Comparison of ENCODE assay signal across 11 cellular contexts in genomic region chr1:41917051-41917530, GRCh38. TPM values are rescaled to one million over a fixed set of nuclear protein-coding genes. Genes with fewer than 3 reads are reported as not detected.
DNase-seq lines count a peak whose midpoint lies in the region; ATAC-seq, FAIRE-seq and TF ChIP-seq lines count a peak whose summit lies in the region.
"Had no signal": no experiment of that assay in that cellular context is flagged by ENCODE, and none has a peak within 500 bp of the region (broad histone marks: within the 10 kb centered on the region; RNA-seq: fewer than 3 reads in every experiment).

No MANE protein-coding gene starts in this region.

- H3K4me2 ChIP-seq in H1 (ENCODE audit: insufficient read depth in 1 of 2, low read depth in 2 of 2, low read length in 2 of 2) = peak overlapping the region; percentile 68 to 95
- peak overlapping the region; percentile 85 for H3K4me2 ChIP-seq in osteoblast (ENCODE audit: insufficient read depth, low read length)

- POLR2A ChIA-PET in H1 (lab: Charles Lee; ENCODE audit: partially characterized antibody) = no interaction called here

- no peak overlapping the region for H3K4ac ChIP-seq in H1 (replicated peaks; ENCODE audit: insufficient read length, low read depth, low read length)

- no peaks in the 10 kb centered on the region for H3K79me1 ChIP-seq in H1 (ENCODE audit: low read depth, low read length)

- peaks cover 8 to 22% (median 12%) of the 10 kb centered on the region in 4 experiments for H3K4me1 ChIP-seq in H1 (replicated peaks in 1 of 4; ENCODE audit: control insufficient read depth in 3 of 4, insufficient read depth in 4 of 4, low read length in 3 of 4)
- H3K4me1 ChIP-seq in osteoblast (ENCODE audit: insufficient read depth, low read length) = peaks cover 11% of the 10 kb centered on the region

- no peak overlapping the region for H3K9ac ChIP-seq in H1 (replicated peaks in 1 of 4; ENCODE audit: extremely low read depth in 1 of 4, low read depth in 3 of 4, low read length in 3 of 4)

- H4K20me1 ChIP-seq in H1 (replicated peaks in 1 of 2; ENCODE audit: control insufficient read depth in 1 of 2, insufficient read depth in 2 of 2, low read length in 2 of 2) (peaks cover 0 to 1% of the 10 kb centered on the region in 2 experiments), osteoblast (ENCODE audit: insufficient read depth, low read length) (no peaks in the 10 kb centered on the region)

- H3K14ac ChIP-seq in H1 (ENCODE audit: insufficient read length) = no peak overlapping the region

- H2BK20ac ChIP-seq in H1 (ENCODE audit: low read length) = no peak overlapping the region

- TF ChIP-seq CTCF in H1 (IDR thresholded peaks at IDR 0.05; ENCODE audit: control extremely low read depth in 1 of 3, insufficient read depth in 1 of 3, low read depth in 1 of 3, low read length in 3 of 3) (no peak), osteoblast (IDR thresholded peaks at IDR 0.05; ENCODE audit: extremely low read depth, low read depth, low read length) (no peak), GM10266 (IDR thresholded peaks at IDR 0.05; ENCODE audit: control insufficient read depth, insufficient read depth, low read depth, missing control alignments) (no peak)

- no peak for FAIRE-seq in H1 (lab: Jason Lieb, UNC)

- H3K27ac ChIP-seq in H1 (ENCODE audit: low read depth, low read length) = no peak overlapping the region
- H3K27ac ChIP-seq in osteoblast (ENCODE audit: low read depth, low read length) = no peak overlapping the region

- H3K79me2 ChIP-seq in H1 (ENCODE audit: control insufficient read depth in 1 of 2, insufficient read depth in 2 of 2, low read length in 2 of 2) (no peaks in the 10 kb centered on the region), osteoblast (ENCODE audit: insufficient read depth, low read length) (no peaks in the 10 kb centered on the region)

- no peak for TF ChIP-seq EP300 in H1 (IDR thresholded peaks at IDR 0.05; ENCODE audit: borderline replicate concordance in 1 of 2, low read depth in 2 of 2, low read length in 2 of 2)

- peaks cover 14 to 36% (median 30%) of the 10 kb centered on the region in 4 experiments for H3K27me3 ChIP-seq in H1 (replicated peaks in 1 of 4; ENCODE audit: control insufficient read depth in 3 of 4, extremely low read depth in 1 of 4, insufficient read depth in 3 of 4, low read length in 3 of 4)
- H3K27me3 ChIP-seq in osteoblast (ENCODE audit: insufficient read depth, low read length) = no peaks in the 10 kb centered on the region
- H3K27me3 ChIP-seq in MG63 = no peaks in the 10 kb centered on the region; the same call in 1 of the 2 replicates

- no peak for TF ChIP-seq POLR2A in H1 (IDR thresholded peaks at IDR 0.05; ENCODE audit: control extremely low read depth in 1 of 2, low read depth in 2 of 2, low read length in 2 of 2)

- no peak overlapping the region for H3K23ac ChIP-seq in H1 (ENCODE audit: insufficient read length)

- peak; percentile 51 for DNase-seq in COLO668 (lab: John Stamatoyannopoulos, UW; ENCODE audit: unreplicated experiment)
- DNase-seq in NCI-H69 (lab: John Stamatoyannopoulos, UW) = peak; percentile 66
- no peak for DNase-seq in H1 (ENCODE audit: low read depth in 1 of 2, low spot score in 2 of 2)
- no peak for DNase-seq in osteoblast (ENCODE audit: insufficient read length, low spot score, missing footprints)
- DNase-seq in NCI-H146 (lab: John Stamatoyannopoulos, UW) = no peak
- no peak for DNase-seq in GM10266 (ENCODE audit: extremely low spot score)
- no peak for DNase-seq in MG63
- DNase-seq: Karpas-422; SIG-M5; stimulated activated CD4-positive, alpha-beta T cell treated with anti-CD3 and anti-CD28 coated beads, Interleukin-1b, Interleukin-23, amount 100 ng/mL, for 48 hours had no signal

- no peak overlapping the region for H2BK12ac ChIP-seq in H1 (ENCODE audit: low read depth, low read length)

- H2AFZ ChIP-seq in H1 (ENCODE audit: low read length) (no peak overlapping the region; the same call in 1 of the 2 replicates), osteoblast (ENCODE audit: low read length) (no peak overlapping the region)

- no peak overlapping the region for H2AK5ac ChIP-seq in H1 (ENCODE audit: low read depth, low read length)

- no peaks in the 10 kb centered on the region for H3K36me3 ChIP-seq in H1 (ENCODE audit: control insufficient read depth in 2 of 4, insufficient read depth in 4 of 4, low read length in 3 of 4)
- H3K36me3 ChIP-seq in osteoblast (ENCODE audit: insufficient read depth, low read length) = no peaks in the 10 kb centered on the region
- no peaks in the 10 kb centered on the region for H3K36me3 ChIP-seq in MG63

- no peak overlapping the region for H3K56ac ChIP-seq in H1 (replicated peaks; ENCODE audit: insufficient read length, low read depth, low read length)

- 68% methylated on average over 8 of the region's 8 CpGs; no CpG with 5 or more reads in 1 of the 2 experiments for WGBS in H1 (ENCODE audit: extremely low coverage in 1 of 2, insufficient coverage in 1 of 2, insufficient read length in 1 of 2, insufficient replicate concordance in 2 of 2, low coverage in 1 of 2, low lambda C conversion rate in 2 of 2, missing lambda C conversion rate in 1 of 2), 2 experiments

- no peak overlapping the region for H4K91ac ChIP-seq in H1 (replicated peaks; ENCODE audit: insufficient read length, low read length)

- peak overlapping the region in 2 of 4 experiments; percentile 37 to 72; a peak in 3 of 8 replicates for H3K4me3 ChIP-seq in H1 (ENCODE audit: extremely low read depth in 1 of 4, insufficient read depth in 2 of 4, low read depth in 3 of 4, low read length in 4 of 4)
- H3K4me3 ChIP-seq in osteoblast (ENCODE audit: insufficient read depth, low read length) = peak overlapping the region; percentile 73
- no peak overlapping the region for H3K4me3 ChIP-seq in MG63

- H4K8ac ChIP-seq in H1 (ENCODE audit: extremely low read depth, insufficient read depth, low read length) = peak overlapping the region; percentile 28; the same call in 1 of the 2 replicates

- no peak for TF ChIP-seq RAD21 in H1 (IDR thresholded peaks at IDR 0.05 in 1 of 2, conservative IDR thresholded peaks at IDR 0.05 in 1 of 2; ENCODE audit: low read depth in 2 of 2, low read length in 2 of 2)

- H3K9me3 ChIP-seq in H1 (ENCODE audit: insufficient read depth in 2 of 2, low read depth in 1 of 2, low read length in 1 of 2) (no peaks in the 10 kb centered on the region), osteoblast (ENCODE audit: low read depth, low read length) (no peaks in the 10 kb centered on the region), MG63 (no peaks in the 10 kb centered on the region)

- H3K23me2 ChIP-seq in H1 (ENCODE audit: low read depth, low read length) = peaks cover 7% of the 10 kb centered on the region

- ATAC-seq in HG03378 (IDR thresholded peaks at IDR 0.05; ENCODE audit: unreplicated experiment) = no peak

- H3K18ac ChIP-seq in H1 (ENCODE audit: extremely low read depth, low read length) = no peak overlapping the region

- CTCF ChIA-PET in H1 (lab: Charles Lee; ENCODE audit: partially characterized antibody) = interaction anchor here (1.0 to 1.3 kb wide), 3 partner anchors 33 to 256 kb away, joined by 3 to 4 read pairs (median 3); no protein-coding TSS in a partner anchor

- no peak overlapping the region for H2BK120ac ChIP-seq in H1 (replicated peaks; ENCODE audit: low read depth, low read length)

- no peak overlapping the region for H2BK5ac ChIP-seq in H1 (ENCODE audit: low read depth, low read length)

- no peak overlapping the region for H2BK15ac ChIP-seq in H1 (ENCODE audit: low read length)

- no peak overlapping the region for H4K5ac ChIP-seq in H1 (ENCODE audit: insufficient read length, low read depth, low read length)

TF ChIP-seq in H1, 55 proteins besides CTCF, POLR2A, EP300 and RAD21:
- no peak for TF ChIP-seq MAX (IDR thresholded peaks at IDR 0.05)
- TF ChIP-seq USF2 (IDR thresholded peaks at IDR 0.05; ENCODE audit: low read length) = no peak
- TF ChIP-seq HDAC2 (IDR thresholded peaks at IDR 0.05; ENCODE audit: borderline replicate concordance in 1 of 2, low read depth in 2 of 2, low read length in 2 of 2) = no peak
- TF ChIP-seq NANOG (IDR thresholded peaks at IDR 0.05; ENCODE audit: insufficient read depth, low read depth, low read length, poor library complexity, severe bottlenecking) = no peak
- TF ChIP-seq RBBP5 (IDR thresholded peaks at IDR 0.05; ENCODE audit: borderline replicate concordance, low read depth, low read length) = no peak
- TF ChIP-seq SP2 (IDR thresholded peaks at IDR 0.05; ENCODE audit: low read length) = no peak
TF ChIP-seq in H1: peak in this region for 0.

RNA-seq across cellular contexts. Expression of gene HIVEP3, which starts 1.6 kb away (rescaled TPM):
- 0.38 and 0.69 TPM in 2 replicates for total RNA-seq in H1 (2021; fragmentation: NEBNext Ultra II Directional; extraction: Animal tissue kit (Norgen Biotek cat#: 25700))
- polyA plus RNA-seq in H1 (2011; rRNA removed) = 0.20 and 0.24 TPM in 2 replicates
- 0.18 TPM for polyA plus RNA-seq in H1 (2011; cell fraction: cytosol; rRNA removed)
- 0.43 TPM for polyA plus RNA-seq in H1 (2011; cell fraction: nucleus; rRNA removed)
- polyA plus RNA-seq in H1 (2012, experiment 1 of 2) = 0.12 to 0.28 TPM (median 0.21 TPM) in 4 replicates
- polyA plus RNA-seq in H1 (2012, experiment 2 of 2) = 0.10 TPM
- 0.34 TPM for polyA plus RNA-seq in H1 (2013, experiment 1 of 2)
- 0.35 TPM for polyA plus RNA-seq in H1 (2013, experiment 2 of 2)
- polyA minus RNA-seq in H1 (2011; rRNA and poly(A)+ RNA removed) = 0.12 and 0.13 TPM in 2 replicates
- polyA minus RNA-seq in H1 (2011; cell fraction: cytosol; rRNA and poly(A)+ RNA removed) = 0.15 TPM
- 0.30 TPM for polyA minus RNA-seq in H1 (2011; cell fraction: nucleus; rRNA and poly(A)+ RNA removed)
- 1.8 TPM in 2 replicates for total RNA-seq in osteoblast
- 0.67 TPM in 1 of 2 replicates, not detected in the other for total RNA-seq in MG63 (2014; rRNA removed; shearing (Covaris generic); ENCODE audit: low replicate concordance)

Comparison
In these comparisons a context has a peak if more than half of its experiments do, and no peak if none do; other contexts are left out.
1. DNase-seq: peak in COLO668 (single experiment) and NCI-H69 (single experiment); none in H1 (0 of 2), osteoblast (single experiment), NCI-H146 (single experiment), GM10266 (single experiment) and MG63 (single experiment).